8 cellular contexts compared by ENCODE assay signal in genomic region chr2:63587814-63588384, GRCh38. TPM values are rescaled to one million over a fixed set of nuclear protein-coding genes. Genes with fewer than 3 reads are reported as not detected.
DNase-seq lines count a peak whose midpoint lies in the region; FAIRE-seq and TF ChIP-seq lines count a peak whose summit lies in the region.

No MANE protein-coding gene starts in this region.

- no peaks in the 10 kb centered on the region for H3K27me3 Mint-ChIP-seq in endodermal cell (ENCODE audit: insufficient read depth)

- no peaks in the 10 kb centered on the region for H3K27me3 ChIP-seq in OCI-LY1 (ENCODE audit: insufficient read depth, low read length)
- no peaks in the 10 kb centered on the region for H3K27me3 ChIP-seq in endodermal cell (ENCODE audit: control insufficient read depth, insufficient read depth, low read length, poor library complexity, severe bottlenecking)
- no peaks in the 10 kb centered on the region for H3K27me3 ChIP-seq in neuron (ENCODE audit: insufficient read depth, low read length)

- 0 to 6% methylated on average over 5 to 33 of the region's 33 CpGs for WGBS in endodermal cell (ENCODE audit: insufficient coverage in 1 of 2, insufficient read length in 1 of 2), 2 experiments

- no peak for FAIRE-seq in HTR-8/SVneo (lab: Jason Lieb, UNC)

- H2AFZ ChIP-seq in OCI-LY1 (ENCODE audit: low read length) (peak overlapping the region; percentile 3; the same call in 1 of the 2 replicates), neuron (ENCODE audit: low read depth, low read length) (peak overlapping the region; percentile 94)

- peaks cover 6% of the 10 kb centered on the region for H3K36me3 Mint-ChIP-seq in endodermal cell (ENCODE audit: low read depth)

- H3K4me1 ChIP-seq in OCI-LY1 (ENCODE audit: insufficient read depth, low read length, severe bottlenecking) (peaks cover 48% of the 10 kb centered on the region), endodermal cell (ENCODE audit: control insufficient read depth, insufficient read depth, low read length) (peaks cover 9% of the 10 kb centered on the region), neuron (ENCODE audit: insufficient read depth, low read length) (peaks cover 35% of the 10 kb centered on the region)

- H3K4me3 ChIP-seq in OCI-LY1 (ENCODE audit: low read depth, low read length, poor library complexity, severe bottlenecking) = peak overlapping the region; percentile 92
- H3K4me3 ChIP-seq in endodermal cell (ENCODE audit: low read length) = peak overlapping the region; percentile 97
- peak overlapping the region; percentile 77 for H3K4me3 ChIP-seq in neuron (ENCODE audit: low read length)

- H3K4me3 Mint-ChIP-seq in endodermal cell = peak overlapping the region; percentile 96

- H3K36me3 ChIP-seq in OCI-LY1 (ENCODE audit: insufficient read depth, low read length) (peaks cover 10% of the 10 kb centered on the region; the same call in 1 of the 2 replicates), endodermal cell (ENCODE audit: control insufficient read depth, insufficient read depth, low read length) (peaks cover 17% of the 10 kb centered on the region), neuron (ENCODE audit: insufficient read depth, low read length) (peaks cover 14% of the 10 kb centered on the region)

- H3K27ac Mint-ChIP-seq in endodermal cell = peak overlapping the region; percentile 95

- H3K9me3 Mint-ChIP-seq in endodermal cell = no peaks in the 10 kb centered on the region

- DNase-seq in DMS153 (lab: John Stamatoyannopoulos, UW) (peak; percentile 17), DMS153 treated with DMSO at 0.1 percent for 48 hours (lab: John Stamatoyannopoulos, UW; ENCODE audit: unreplicated experiment) (no peak), endodermal cell (no peak), NAMALWA (ENCODE audit: low spot score) (no peak), DMS114 treated with DMSO at 0.1 percent for 48 hours (lab: John Stamatoyannopoulos, UW; ENCODE audit: unreplicated experiment) (no peak), HTR-8/SVneo (ENCODE audit: insufficient read length, low spot score) (no peak)

- peaks cover 17% of the 10 kb centered on the region for H3F3A ChIP-seq in OCI-LY1 (ENCODE audit: insufficient read depth, low read length)

- H3K9me3 ChIP-seq in OCI-LY1 (ENCODE audit: low read length) (no peaks in the 10 kb centered on the region), endodermal cell (ENCODE audit: control insufficient read depth, low read length) (no peaks in the 10 kb centered on the region), neuron (ENCODE audit: low read length) (no peaks in the 10 kb centered on the region)

- H3K27ac ChIP-seq in OCI-LY1 (ENCODE audit: low read depth, low read length, poor library complexity, severe bottlenecking) = peak overlapping the region; percentile 53
- H3K27ac ChIP-seq in endodermal cell (ENCODE audit: low read depth, low read length) = no peak overlapping the region

- peaks cover 63% of the 10 kb centered on the region for H3K79me2 ChIP-seq in OCI-LY1 (ENCODE audit: insufficient read depth, low read length)

- peaks cover 23% of the 10 kb centered on the region for H3K4me1 Mint-ChIP-seq in endodermal cell

- no peaks in the 10 kb centered on the region for H3K9me2 ChIP-seq in OCI-LY1 (ENCODE audit: low read depth, low read length)

- peak overlapping the region; percentile 82 for H3K4me2 ChIP-seq in OCI-LY1 (ENCODE audit: low read length)

- H4K20me1 ChIP-seq in OCI-LY1 (ENCODE audit: insufficient read depth, low read length) = no peaks in the 10 kb centered on the region; the same call in 1 of the 2 replicates

- H3K9ac ChIP-seq in OCI-LY1 (ENCODE audit: low read length) (peak overlapping the region; percentile 78), endodermal cell (ENCODE audit: extremely low read depth, low read length, poor library complexity, severe bottlenecking) (peak overlapping the region; percentile 67)

- TF ChIP-seq CTCF in OCI-LY1 (IDR thresholded peaks at IDR 0.05; ENCODE audit: low read length) = no peak
- TF ChIP-seq CTCF in endodermal cell (conservative IDR thresholded peaks at IDR 0.05) = no peak

RNA-seq across cellular contexts. Expression of gene WDPCP, which starts 0.4 kb away (rescaled TPM):
- total RNA-seq in endodermal cell = 10 to 100 TPM; 11.8 to 25.1 TPM
- 6.9 TPM for polyA plus RNA-seq in endodermal cell (2013, experiment 1 of 2)
- polyA plus RNA-seq in endodermal cell (2013, experiment 2 of 2) = 8.1 TPM

RNA-seq across cellular contexts. Expression of gene MDH1, which starts 0.9 kb away (rescaled TPM):
- 100 to 1,000 TPM; 160 to 259 TPM for total RNA-seq in endodermal cell
- 235 TPM for polyA plus RNA-seq in endodermal cell (2013, experiment 1 of 2)
- 226 TPM for polyA plus RNA-seq in endodermal cell (2013, experiment 2 of 2)
